Comparison of ENCODE assay signal across 21 cellular contexts in the genomic region with DNA sequence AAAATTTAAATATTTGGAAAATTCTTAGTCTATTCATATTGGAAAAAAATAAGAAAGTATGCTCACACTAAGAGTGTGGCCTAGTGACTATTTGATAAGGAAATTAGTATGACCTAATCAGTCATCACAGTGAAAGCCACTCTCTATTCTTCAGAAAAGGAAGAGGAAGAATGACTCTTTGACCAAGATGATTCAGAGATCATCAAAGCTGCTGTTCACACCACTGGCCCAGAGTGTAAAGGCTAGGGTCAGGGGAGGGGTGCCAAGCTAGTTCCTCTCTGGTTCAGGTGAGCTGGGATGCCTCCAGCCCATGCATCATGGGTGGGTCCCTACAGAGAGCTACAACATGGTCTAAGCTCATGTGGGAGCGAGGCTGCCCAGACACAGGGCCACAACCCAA.
"Had no signal": no experiment of that assay in that cellular context is flagged by ENCODE, and none has a peak within 500 bp of the region (broad histone marks: within the 10 kb centered on the region; RNA-seq: fewer than 3 reads in every experiment).

No MANE protein-coding gene starts in this region.

- H3K4me1 ChIP-seq: colonic mucosa, gastrocnemius medialis, left lung, psoas muscle, stomach had no signal

- H3K36me3 Mint-ChIP-seq: memory B cell; naive thymus-derived CD4-positive, alpha-beta T cell; type B pancreatic cell had no signal

- H3K9me3 Mint-ChIP-seq: activated CD4-positive, alpha-beta T cell treated with anti-CD3 and anti-CD28 coated beads, Interleukin-2, amount 10 ng/mL, durations not matched to agents 7 days and 5 days; activated T-cell treated with anti-CD3 and anti-CD28 coated beads, Interleukin-2, amount 50 U/mL, for 24 hours; activated T-helper 2 cell treated with anti-CD3 and anti-CD28 coated beads, Interferon-gamma antibody, Interleukin-2, Interleukin-4, amounts not matched to agents 10 μg/mL and 5 μg/mL and 100 μg/mL, durations not matched to agents 14 hours and 24 hours and 36 hours; central memory CD8-positive, alpha-beta T cell; T-helper 1 cell treated with Interleukin-12 subunit alpha and Interleukin-12 subunit beta and Interleukin-4 antibody, amounts not matched to agents 30 μg/mL and 1 μg/mL, for 36 hours; type B pancreatic cell had no signal

- H3K4me1 Mint-ChIP-seq: activated CD4-positive, alpha-beta T cell treated with anti-CD3 and anti-CD28 coated beads, Interleukin-2, amount 10 ng/mL, durations not matched to agents 7 days and 5 days; central memory CD8-positive, alpha-beta T cell; memory B cell; naive thymus-derived CD4-positive, alpha-beta T cell had no signal

- H3K27me3 ChIP-seq: brain microvascular endothelial cell, colonic mucosa, gastrocnemius medialis, left lung, stomach had no signal

- H3K27me3 Mint-ChIP-seq: activated CD4-positive, alpha-beta T cell treated with anti-CD3 and anti-CD28 coated beads, Interleukin-2, amount 10 ng/mL, durations not matched to agents 7 days and 5 days; activated T-cell treated with anti-CD3 and anti-CD28 coated beads, Interleukin-2, amount 50 U/mL, for 24 hours; central memory CD8-positive, alpha-beta T cell; memory B cell; naive thymus-derived CD4-positive, alpha-beta T cell had no signal

- H3K27ac Mint-ChIP-seq: activated CD4-positive, alpha-beta T cell treated with anti-CD3 and anti-CD28 coated beads, Interleukin-2, amount 10 ng/mL, durations not matched to agents 7 days and 5 days; activated CD8-positive, alpha-beta T cell treated with anti-CD3 and anti-CD28 coated beads, Interleukin-2, amount 10 ng/mL, durations not matched to agents 7 days and 5 days; activated T-cell treated with anti-CD3 and anti-CD28 coated beads, Interleukin-2, amount 50 U/mL, for 24 hours; activated T-helper 2 cell treated with anti-CD3 and anti-CD28 coated beads, Interferon-gamma antibody, Interleukin-2, Interleukin-4, amounts not matched to agents 10 μg/mL and 5 μg/mL and 100 μg/mL, durations not matched to agents 14 hours and 24 hours and 36 hours; memory B cell; naive thymus-derived CD4-positive, alpha-beta T cell; T-helper 1 cell treated with Interleukin-12 subunit alpha and Interleukin-12 subunit beta and Interleukin-4 antibody, amounts not matched to agents 30 μg/mL and 1 μg/mL, for 36 hours; type B pancreatic cell had no signal

- H3K27ac ChIP-seq: brain microvascular endothelial cell, colonic mucosa, gastrocnemius medialis, left lung, psoas muscle, stomach had no signal

- ATAC-seq: activated CD8-positive, alpha-beta T cell treated with anti-CD3 and anti-CD28 coated beads, Interleukin-2, amount 10 ng/mL, durations not matched to agents 7 days and 5 days; gastrocnemius medialis; left lung; naive thymus-derived CD4-positive, alpha-beta T cell; psoas muscle; right cardiac atrium had no signal

- H3K9me3 ChIP-seq: colonic mucosa, gastrocnemius medialis, left lung, psoas muscle, stomach had no signal

- H3K4me3 Mint-ChIP-seq: activated CD4-positive, alpha-beta T cell treated with anti-CD3 and anti-CD28 coated beads, Interleukin-2, amount 10 ng/mL, durations not matched to agents 7 days and 5 days; activated CD8-positive, alpha-beta T cell treated with anti-CD3 and anti-CD28 coated beads, Interleukin-2, amount 10 ng/mL, durations not matched to agents 7 days and 5 days; activated T-cell treated with anti-CD3 and anti-CD28 coated beads, Interleukin-2, amount 50 U/mL, for 24 hours; central memory CD8-positive, alpha-beta T cell; memory B cell; naive thymus-derived CD4-positive, alpha-beta T cell; T-helper 1 cell treated with Interleukin-12 subunit alpha and Interleukin-12 subunit beta and Interleukin-4 antibody, amounts not matched to agents 30 μg/mL and 1 μg/mL, for 36 hours; type B pancreatic cell had no signal

- DNase-seq: activated CD4-positive, alpha-beta T cell treated with anti-CD3 and anti-CD28 coated beads, Interleukin-2, amount 10 ng/mL, durations not matched to agents 7 days and 5 days; activated CD4-positive, CD25-positive, alpha-beta regulatory T cell; activated CD8-positive, alpha-beta T cell treated with anti-CD3 and anti-CD28 coated beads, Interleukin-2, amount 10 ng/mL, durations not matched to agents 7 days and 5 days; activated naive CD4-positive, alpha-beta T cell treated with Interleukin-2 at 50 U/mL for 16 hours; activated T-cell treated with anti-CD3 and anti-CD28 coated beads, Interleukin-2, amount 50 U/mL, for 24 hours; anterior cingulate cortex; brain microvascular endothelial cell; colonic mucosa; gastrocnemius medialis; head of caudate nucleus; kidney; naive thymus-derived CD4-positive, alpha-beta T cell; psoas muscle; right cardiac atrium; stomach had no signal
